Comparison of ENCODE assay signal across 12 cellular contexts in genomic region chr1:244735404-244735803, GRCh38.
DNase-seq lines count a peak whose midpoint lies in the region; ATAC-seq, FAIRE-seq and TF ChIP-seq lines count a peak whose summit lies in the region.
"Had no signal": no experiment of that assay in that cellular context is flagged by ENCODE, and none has a peak within 500 bp of the region (broad histone marks: within the 10 kb centered on the region; RNA-seq: fewer than 3 reads in every experiment).

No MANE protein-coding gene starts in this region.

- H3K4me1 Mint-ChIP-seq in CD4-positive, alpha-beta memory T cell: peaks cover 0 to 4% (median under 1%) of the 10 kb centered on the region in 4 donors

- H3K27me3 ChIP-seq in CD4-positive, alpha-beta memory T cell (ENCODE audit: insufficient read depth, low read length): no peaks in the 10 kb centered on the region
- no peaks in the 10 kb centered on the region for H3K27me3 ChIP-seq in body of pancreas
- H3K27me3 ChIP-seq: uterus had no signal

- no peaks in the 10 kb centered on the region for H3K27me3 Mint-ChIP-seq in CD4-positive, alpha-beta memory T cell

- H3K36me3 ChIP-seq in CD4-positive, alpha-beta memory T cell (ENCODE audit: insufficient read depth, low read length): no peaks in the 10 kb centered on the region
- H3K36me3 ChIP-seq in body of pancreas (replicated peaks in 1 of 2; ENCODE audit: insufficient read depth in 1 of 2, low read depth in 2 of 2): no peaks in the 10 kb centered on the region
- H3K36me3 ChIP-seq: uterus had no signal

- DNase-seq in A549 (ENCODE audit: low read depth in 1 of 2, low spot score in 1 of 2) (peak in 1 of 2 experiments; percentile 38), ELF-1 (ENCODE audit: low read depth, low spot score) (peak; percentile 44), RPMI8226 (peak; percentile 47), COR-L47 (lab: John Stamatoyannopoulos, UW) (no peak), H54 (ENCODE audit: insufficient read length, low spot score) (no peak), body of pancreas (no peak)
- no peak for DNase-seq in CD4-positive, alpha-beta memory T cell
- DNase-seq: activated CD8-positive, alpha-beta memory T cell treated with anti-CD3 and anti-CD28 coated beads, Interleukin-2, amount 50 U/mL, for 4 hours; NCI-H1105; uterus had no signal

- H3K36me3 Mint-ChIP-seq in CD4-positive, alpha-beta memory T cell: no peaks in the 10 kb centered on the region
- H3K36me3 Mint-ChIP-seq: natural killer cell treated with Interleukin-12 subunit alpha and Interleukin-12 subunit beta and Interleukin-15 and Interleukin-18, amount 100 ng/mL, for 72 hours had no signal

- 89% methylated on average over 6 of the region's 6 CpGs for WGBS in A549 (ENCODE audit: missing lambda C conversion rate)
- 93 to 94% methylated on average over 6 of the region's 6 CpGs for WGBS in body of pancreas, 2 donors

- no peak overlapping the region for H3K4me2 ChIP-seq in A549

- TF ChIP-seq POLR2A in A549 (IDR thresholded peaks at IDR 0.05; ENCODE audit: low read length): no peak
- TF ChIP-seq POLR2A in H54 (IDR thresholded peaks at IDR 0.05; ENCODE audit: low read depth, low read length): no peak
- TF ChIP-seq POLR2A in body of pancreas (IDR thresholded peaks at IDR 0.05): no peak

- peaks cover 13% of the 10 kb centered on the region for H3K9me3 ChIP-seq in A549
- H3K9me3 ChIP-seq in CD4-positive, alpha-beta memory T cell (ENCODE audit: control insufficient read depth in 1 of 2, low read length in 2 of 2): no peaks in the 10 kb centered on the region
- H3K9me3 ChIP-seq in body of pancreas: no peaks in the 10 kb centered on the region
- H3K9me3 ChIP-seq: uterus had no signal

- POLR2A ChIA-PET in A549 (lab: Yijun Ruan, JAX): no interaction called here
- POLR2A ChIA-PET in CD4-positive, alpha-beta memory T cell (lab: Charles Lee; ENCODE audit: partially characterized antibody): no interaction called here

- no peak overlapping the region for H3K4me3 Mint-ChIP-seq in CD4-positive, alpha-beta memory T cell
- H3K4me3 Mint-ChIP-seq: natural killer cell treated with Interleukin-12 subunit alpha and Interleukin-12 subunit beta and Interleukin-15 and Interleukin-18, amount 100 ng/mL, for 72 hours had no signal

- TF ChIP-seq EP300 in A549 (IDR thresholded peaks at IDR 0.05): no peak

- FAIRE-seq in A549 (lab: Jason Lieb, UNC): no peak
- FAIRE-seq in H54 (lab: Jason Lieb, UNC): no peak

- H3K27ac Mint-ChIP-seq in CD4-positive, alpha-beta memory T cell: no peak overlapping the region
- H3K27ac Mint-ChIP-seq: natural killer cell treated with Interleukin-12 subunit alpha and Interleukin-12 subunit beta and Interleukin-15 and Interleukin-18, amount 100 ng/mL, for 72 hours had no signal

- CTCF ChIA-PET in A549 (lab: Yijun Ruan, JAX): no interaction called here
- CTCF ChIA-PET in CD4-positive, alpha-beta memory T cell (lab: Charles Lee; ENCODE audit: partially characterized antibody): no interaction called here

- ATAC-seq in A549 (no peak), esophagus mucosa (peak; percentile 43), body of pancreas (no peak)
- ATAC-seq: natural killer cell treated with Interleukin-12 subunit alpha and Interleukin-12 subunit beta and Interleukin-15 and Interleukin-18, amount 100 ng/mL, for 72 hours had no signal

- intact Hi-C loops in CD4-positive, alpha-beta memory T cell (cut with micrococcal nuclease): no loop called here
- intact Hi-C loops in body of pancreas (cut with DNase I): no loop called here

- peak overlapping the region; percentile 49 to 72; a peak in 5 of 6 replicates for H3K27ac ChIP-seq in A549
- H3K27ac ChIP-seq in CD4-positive, alpha-beta memory T cell (ENCODE audit: low read depth, low read length): no peak overlapping the region
- H3K27ac ChIP-seq in body of pancreas: no peak overlapping the region
- H3K27ac ChIP-seq: uterus had no signal

- peaks cover 0 to 2% (median 0%) of the 10 kb centered on the region in 8 donors for H3K9me3 Mint-ChIP-seq in CD4-positive, alpha-beta memory T cell
- H3K9me3 Mint-ChIP-seq: natural killer cell treated with Interleukin-12 subunit alpha and Interleukin-12 subunit beta and Interleukin-15 and Interleukin-18, amount 100 ng/mL, for 72 hours had no signal

- no peak for TF ChIP-seq RAD21 in A549 (conservative IDR thresholded peaks at IDR 0.05 in 1 of 2, IDR thresholded peaks at IDR 0.05 in 1 of 2)

- H3K4me3 ChIP-seq in A549 (no peak overlapping the region), body of pancreas (no peak overlapping the region)
- no peak overlapping the region for H3K4me3 ChIP-seq in CD4-positive, alpha-beta memory T cell (ENCODE audit: low read length in 2 of 2)
- H3K4me3 ChIP-seq: uterus had no signal

- H3K4me1 ChIP-seq in A549 (peaks cover 13% of the 10 kb centered on the region; the same call in 2 of the 3 replicates), body of pancreas (peaks cover 4% of the 10 kb centered on the region)
- no peaks in the 10 kb centered on the region for H3K4me1 ChIP-seq in CD4-positive, alpha-beta memory T cell (ENCODE audit: insufficient read depth, low read length)
- H3K4me1 ChIP-seq: uterus had no signal

- no peak for TF ChIP-seq CTCF in A549 (IDR thresholded peaks at IDR 0.05)
- TF ChIP-seq CTCF in body of pancreas (IDR thresholded peaks at IDR 0.05): no peak

TF ChIP-seq in A549, 52 proteins besides CTCF, POLR2A, EP300 and RAD21:
- peak; percentile 98 for TF ChIP-seq ZFP36 (IDR thresholded peaks at IDR 0.05; ENCODE audit: borderline replicate concordance, partially characterized antibody)
- no peak for TF ChIP-seq MAZ (IDR thresholded peaks at IDR 0.05; ENCODE audit: borderline replicate concordance, low read depth, low read length)
- no peak for TF ChIP-seq CBX8 (IDR thresholded peaks at IDR 0.05)
- no peak for TF ChIP-seq HDAC2 (IDR thresholded peaks at IDR 0.05)
- TF ChIP-seq NFE2L2 (conservative IDR thresholded peaks at IDR 0.05; ENCODE audit: low read length): no peak
- TF ChIP-seq ZNF302 (CRISPR knock-in tag; IDR thresholded peaks at IDR 0.05): no peak
- no peak for TF ChIP-seq NPAS2 (CRISPR knock-in tag; IDR thresholded peaks at IDR 0.05; ENCODE audit: borderline replicate concordance)
- no peak for TF ChIP-seq HOXB13 (CRISPR knock-in tag; IDR thresholded peaks at IDR 0.05; ENCODE audit: low read depth)
- no peak for TF ChIP-seq SREBF2 (IDR thresholded peaks at IDR 0.05)
- TF ChIP-seq TP53 (CRISPR knock-in tag; IDR thresholded peaks at IDR 0.05): peak; percentile 93
- TF ChIP-seq FOSL2 (IDR thresholded peaks at IDR 0.05): no peak
- no peak for TF ChIP-seq FOSL2 (CRISPR knock-in tag; IDR thresholded peaks at IDR 0.05)
- no peak for TF ChIP-seq SMC3 (IDR thresholded peaks at IDR 0.05)
- peak; percentile 34; the same call in 1 of the 2 replicates for TF ChIP-seq EHF (CRISPR knock-in tag; IDR thresholded peaks at IDR 0.05)
- no peak for TF ChIP-seq USF2 (IDR thresholded peaks at IDR 0.05)

Comparison
In these comparisons a context has a peak if more than half of its experiments do, and no peak if none do; other contexts are left out.
1. DNase-seq: peak in ELF-1 (single experiment) and RPMI8226 (single experiment); none in COR-L47 (single experiment), CD4-positive, alpha-beta memory T cell (0 of 5), H54 (single experiment) and body of pancreas (0 of 4).
2. H3K27ac ChIP-seq: peak in A549 (2 of 2); none in CD4-positive, alpha-beta memory T cell (single experiment) and body of pancreas (0 of 4).